ENCODE assay signal across 8 cellular contexts in genomic region chr7:144834516-144835165, GRCh38. TPM values are rescaled to one million over a fixed set of nuclear protein-coding genes. Genes with fewer than 3 reads are reported as not detected.
DNase-seq lines count a peak whose midpoint lies in the region; ATAC-seq, FAIRE-seq and TF ChIP-seq lines count a peak whose summit lies in the region.

No MANE protein-coding gene starts in this region.

- CTCF ChIA-PET in A549 (lab: Yijun Ruan, JAX) (interaction anchor here (0.6 kb wide), 1 partner anchor 10 kb away, joined by 3 read pairs; no protein-coding TSS in a partner anchor), MCF 10A (lab: Yijun Ruan, JAX) (interaction anchor here (0.7 to 2.6 kb wide), 9 partner anchors 9 to 165 kb away, joined by 3 to 12 read pairs (median 3); no protein-coding TSS in a partner anchor)

- H3K4me3 ChIP-seq in A549 (peak overlapping the region; percentile 75), SJSA1 (peak overlapping the region; percentile 71), left lung (peak overlapping the region; percentile 65 to 70)

- DNase-seq in A549 (ENCODE audit: low read depth in 1 of 2, low spot score in 1 of 2) (peak in 1 of 2 experiments; percentile 1), SJSA1 (ENCODE audit: low read depth in 1 of 2, low spot score in 2 of 2) (no peak), MCF 10A (ENCODE audit: unreplicated experiment) (no peak), left lung (peak in 1 of 2 donors; percentile 49)
- DNase-seq in stimulated activated naive CD8-positive, alpha-beta T cell treated with anti-CD3 and anti-CD28 coated beads, Interleukin-15, amount 100 ng/mL, for 72 hours = peak; percentile 40 to 47
- no peak for DNase-seq in activated CD8-positive, alpha-beta memory T cell treated with anti-CD3 and anti-CD28 coated beads, Interleukin-2, amount 50 U/mL, for 4 hours

- BruUV-seq in MCF 10A (replicated peaks; lab: Mats Ljungman, UMichigan) = no TSS peak

- 56% methylated on average over 15 of the region's 15 CpGs for WGBS in A549 (ENCODE audit: missing lambda C conversion rate)

- no peaks in the 10 kb centered on the region for H3K36me3 Mint-ChIP-seq in MCF 10A (ENCODE audit: insufficient read depth, unreplicated experiment)

- intact Hi-C loops in MCF 10A (cut with micrococcal nuclease) (loop anchor here (2.0 to 10.0 kb wide), 3 partner anchors 96 to 322 kb away; no protein-coding TSS in a partner anchor), left lung (cut with DNase I) (no loop called here)

- TF ChIP-seq POLR2A in A549 (IDR thresholded peaks at IDR 0.05; ENCODE audit: low read length) = no peak

- peak in 1 of 2 experiments; percentile 4; a peak in 3 of 6 replicates for ATAC-seq in A549
- peak; percentile 26 for ATAC-seq in GM18861 (IDR thresholded peaks at IDR 0.05; ENCODE audit: unreplicated experiment)
- ATAC-seq in HG03064 (IDR thresholded peaks at IDR 0.05; ENCODE audit: low read depth, unreplicated experiment) = peak; percentile 26
- ATAC-seq in left lung = peak; percentile 41
- peak; percentile 21 for ATAC-seq in stimulated activated naive CD8-positive, alpha-beta T cell treated with anti-CD3 and anti-CD28 coated beads, Interleukin-15, amount 100 ng/mL, for 72 hours

- H3K9me3 Mint-ChIP-seq in MCF 10A (ENCODE audit: unreplicated experiment) = peaks cover 8% of the 10 kb centered on the region
- peaks cover 12 to 18% of the 10 kb centered on the region in 2 donors for H3K9me3 Mint-ChIP-seq in stimulated activated naive CD8-positive, alpha-beta T cell treated with anti-CD3 and anti-CD28 coated beads, Interleukin-15, amount 100 ng/mL, for 72 hours

- no peak for TF ChIP-seq RAD21 in A549 (conservative IDR thresholded peaks at IDR 0.05 in 1 of 2, IDR thresholded peaks at IDR 0.05 in 1 of 2)

- H3K9me3 ChIP-seq in A549 = no peaks in the 10 kb centered on the region
- H3K9me3 ChIP-seq in SJSA1 (replicated peaks) = no peaks in the 10 kb centered on the region
- no peaks in the 10 kb centered on the region for H3K9me3 ChIP-seq in left lung

- POLR2A ChIA-PET in A549 (lab: Yijun Ruan, JAX) (interaction anchor here (0.9 kb wide), 1 partner anchor 12 kb away, joined by 3 read pairs; no protein-coding TSS in a partner anchor), MCF 10A (lab: Yijun Ruan, JAX) (interaction anchor here (0.6 to 2.4 kb wide), 10 partner anchors 8 to 379 kb away, joined by 3 to 11 read pairs (median 4); no protein-coding TSS in a partner anchor)

- H3K36me3 ChIP-seq in SJSA1 (no peaks in the 10 kb centered on the region), left lung (no peaks in the 10 kb centered on the region)

- peaks cover 6% of the 10 kb centered on the region for H3K4me1 Mint-ChIP-seq in MCF 10A (ENCODE audit: insufficient read depth, unreplicated experiment)
- H3K4me1 Mint-ChIP-seq in stimulated activated naive CD8-positive, alpha-beta T cell treated with anti-CD3 and anti-CD28 coated beads, Interleukin-15, amount 100 ng/mL, for 72 hours = peaks cover 58% of the 10 kb centered on the region

- no peak for FAIRE-seq in A549 (lab: Jason Lieb, UNC)

- H3K4me1 ChIP-seq in A549 (0 out of 3 replicates have a peak, but pooled peaks cover 4% of the 10 kb centered on the region), SJSA1 (replicated peaks) (peaks cover 13% of the 10 kb centered on the region), left lung (peaks cover 10 to 22% of the 10 kb centered on the region in 2 donors)

- TF ChIP-seq CTCF in A549 (IDR thresholded peaks at IDR 0.05) (no peak), MCF 10A (IDR thresholded peaks at IDR 0.05; ENCODE audit: unreplicated experiment) (no peak), left lung (IDR thresholded peaks at IDR 0.05) (no peak)

- peak overlapping the region; percentile 91 to 93; a peak in 5 of 6 replicates for H3K27ac ChIP-seq in A549
- peak overlapping the region; percentile 73; the same call in 1 of the 2 replicates for H3K27ac ChIP-seq in SJSA1
- H3K27ac ChIP-seq in left lung = peak overlapping the region; percentile 98

- H3K27ac Mint-ChIP-seq in MCF 10A (ENCODE audit: low read depth, unreplicated experiment) = peak overlapping the region; percentile 95
- H3K27ac Mint-ChIP-seq in stimulated activated naive CD8-positive, alpha-beta T cell treated with anti-CD3 and anti-CD28 coated beads, Interleukin-15, amount 100 ng/mL, for 72 hours = peak overlapping the region; percentile 98 to 99

- H3K4me3 Mint-ChIP-seq in MCF 10A (ENCODE audit: unreplicated experiment) = peak overlapping the region; percentile 98
- peak overlapping the region; percentile 93 to 99 for H3K4me3 Mint-ChIP-seq in stimulated activated naive CD8-positive, alpha-beta T cell treated with anti-CD3 and anti-CD28 coated beads, Interleukin-15, amount 100 ng/mL, for 72 hours

- H3K4me2 ChIP-seq in A549 = peak overlapping the region; percentile 73

- TF ChIP-seq EP300 in A549 (IDR thresholded peaks at IDR 0.05) = no peak

- H3K27me3 ChIP-seq in SJSA1 (replicated peaks) (no peaks in the 10 kb centered on the region), left lung (no peaks in the 10 kb centered on the region)

- no peaks in the 10 kb centered on the region for H3K27me3 Mint-ChIP-seq in MCF 10A (ENCODE audit: insufficient read depth, unreplicated experiment)
- no peaks in the 10 kb centered on the region for H3K27me3 Mint-ChIP-seq in stimulated activated naive CD8-positive, alpha-beta T cell treated with anti-CD3 and anti-CD28 coated beads, Interleukin-15, amount 100 ng/mL, for 72 hours

TF ChIP-seq in A549, 52 proteins besides CTCF, POLR2A, EP300 and RAD21:
- no peak for TF ChIP-seq CHD4 (IDR thresholded peaks at IDR 0.05; ENCODE audit: borderline replicate concordance)

RNA-seq across cellular contexts. Expression of gene TPK1, which starts 1.2 kb away (rescaled TPM):
- 2.5 and 3.2 TPM in 2 replicates for polyA plus RNA-seq in A549 (2011; rRNA removed)
- polyA plus RNA-seq in A549 (2012; cell fraction: cytosol; rRNA removed) = 1.9 and 2.1 TPM in 2 replicates
- polyA plus RNA-seq in A549 (2012; cell fraction: nucleus; rRNA removed) = 0.61 and 0.70 TPM in 2 replicates
- 1.4 to 2.2 TPM (median 1.9 TPM) in 3 replicates for polyA plus RNA-seq in A549 (2017; fragmentation: RNase III; extraction: RNeasy Plus Mini Kit Qiagen cat#74134 plus additional on column Dnase treatment)
- polyA minus RNA-seq in A549 (2011; rRNA and poly(A)+ RNA removed) = 4.6 and 5.9 TPM in 2 replicates
- 1.5 and 4.4 TPM in 2 replicates for total RNA-seq in SJSA1 (2014; rRNA removed; shearing (Covaris generic))
- 8.8 TPM in 2 replicates for total RNA-seq in MCF 10A (2022)
- 10 to 100 TPM in 1 of 2 donors, 1 to 10 TPM in 1; 9.3 to 15.5 TPM for total RNA-seq in left lung

Comparison
In these comparisons a context has a peak if more than half of its experiments do, and no peak if none do; other contexts are left out.
1. DNase-seq: peak in stimulated activated naive CD8-positive, alpha-beta T cell treated with anti-CD3 and anti-CD28 coated beads, Interleukin-15, amount 100 ng/mL, for 72 hours (2 of 2); none in SJSA1 (0 of 2), MCF 10A (single experiment) and activated CD8-positive, alpha-beta memory T cell treated with anti-CD3 and anti-CD28 coated beads, Interleukin-2, amount 50 U/mL, for 4 hours (single experiment).
2. Peak in every context shown above with its lines, with median percentiles within 50 percentile points of each other: H3K27ac ChIP-seq and H3K4me3 ChIP-seq.